ENCODE assay signal across 6 cellular contexts in genomic region chr20:15370370-15370769, GRCh38.
"Had no signal": no experiment of that assay in that cellular context is flagged by ENCODE, and none has a peak within 500 bp of the region (broad histone marks: within the 10 kb centered on the region; RNA-seq: fewer than 3 reads in every experiment).

No MANE protein-coding gene starts in this region.

- H3K27ac ChIP-seq: HL-60, KMS-11 had no signal

- H3K4me3 ChIP-seq: K562 had no signal

- ATAC-seq: K562 had no signal

- FAIRE-seq: HTR-8/SVneo, K562 had no signal

- H3K9ac ChIP-seq: KMS-11 had no signal

- H3K4me2 ChIP-seq: KMS-11 had no signal

- DNase-seq: KBM-7, KG1 had no signal
